16 cellular contexts compared by ENCODE assay signal in genomic region chr12:121159467-121160307, GRCh38. TPM values are rescaled to one million over a fixed set of nuclear protein-coding genes. Genes with fewer than 3 reads are reported as not detected.
DNase-seq lines count a peak whose midpoint lies in the region; ATAC-seq and TF ChIP-seq lines count a peak whose summit lies in the region.
"Had no signal": no experiment of that assay in that cellular context is flagged by ENCODE, and none has a peak within 500 bp of the region (broad histone marks: within the 10 kb centered on the region; RNA-seq: fewer than 3 reads in every experiment).

No MANE protein-coding gene starts in this region.

- no peaks in the 10 kb centered on the region for H3K27me3 Mint-ChIP-seq in activated CD8-positive, alpha-beta memory T cell treated with anti-CD3 and anti-CD28 coated beads, Interleukin-2, amount 10 ng/mL, durations not matched to agents 7 days and 5 days
- H3K27me3 Mint-ChIP-seq in activated B cell treated with CpG ODN at 0.5 μM for 24 hours, result no peaks in the 10 kb centered on the region
- H3K27me3 Mint-ChIP-seq in T-helper 2 cell treated with Interferon-gamma antibody and Interleukin-4, amounts not matched to agents 5 μg/mL and 100 μg/mL, for 36 hours (ENCODE audit: low read depth), result no peaks in the 10 kb centered on the region
- H3K27me3 Mint-ChIP-seq: activated naive CD8-positive, alpha-beta T cell treated with anti-CD3 and anti-CD28 coated beads, Interleukin-2, amount 50 U/mL, for 24 hours; naive B cell had no signal

- no peak overlapping the region for H3K4me3 Mint-ChIP-seq in activated CD8-positive, alpha-beta memory T cell treated with anti-CD3 and anti-CD28 coated beads, Interleukin-2, amount 10 ng/mL, durations not matched to agents 7 days and 5 days
- H3K4me3 Mint-ChIP-seq in activated B cell treated with CpG ODN at 0.5 μM for 24 hours, result peak overlapping the region; percentile 29
- H3K4me3 Mint-ChIP-seq in stimulated activated effector memory CD8-positive, alpha-beta T cell treated with anti-CD3 and anti-CD28 coated beads, Interleukin-12 subunit alpha, Interleukin-12 subunit beta, amount 100 ng/mL, for 72 hours, result no peak overlapping the region
- no peak overlapping the region for H3K4me3 Mint-ChIP-seq in T-helper 2 cell treated with Interferon-gamma antibody and Interleukin-4, amounts not matched to agents 5 μg/mL and 100 μg/mL, for 36 hours
- H3K4me3 Mint-ChIP-seq: activated naive CD8-positive, alpha-beta T cell treated with anti-CD3 and anti-CD28 coated beads, Interleukin-2, amount 50 U/mL, for 24 hours; naive B cell had no signal

- peaks cover 5% of the 10 kb centered on the region for H3K9me3 Mint-ChIP-seq in activated CD8-positive, alpha-beta memory T cell treated with anti-CD3 and anti-CD28 coated beads, Interleukin-2, amount 10 ng/mL, durations not matched to agents 7 days and 5 days (ENCODE audit: low read depth)
- no peaks in the 10 kb centered on the region for H3K9me3 Mint-ChIP-seq in activated B cell treated with CpG ODN at 0.5 μM for 24 hours
- H3K9me3 Mint-ChIP-seq in stimulated activated effector memory CD8-positive, alpha-beta T cell treated with anti-CD3 and anti-CD28 coated beads, Interleukin-12 subunit alpha, Interleukin-12 subunit beta, amount 100 ng/mL, for 72 hours, result peaks cover 5% of the 10 kb centered on the region
- H3K9me3 Mint-ChIP-seq in T-helper 2 cell treated with Interferon-gamma antibody and Interleukin-4, amounts not matched to agents 5 μg/mL and 100 μg/mL, for 36 hours, result peaks cover 16% of the 10 kb centered on the region

- TF ChIP-seq CTCF in activated B cell treated with CpG ODN at 0.5 μM for 24 hours (IDR thresholded peaks at IDR 0.05), result no peak

- H3K36me3 Mint-ChIP-seq in activated CD8-positive, alpha-beta memory T cell treated with anti-CD3 and anti-CD28 coated beads, Interleukin-2, amount 10 ng/mL, durations not matched to agents 7 days and 5 days, result peaks cover 29% of the 10 kb centered on the region
- no peaks in the 10 kb centered on the region for H3K36me3 Mint-ChIP-seq in activated B cell treated with CpG ODN at 0.5 μM for 24 hours (ENCODE audit: low read depth)
- H3K36me3 Mint-ChIP-seq in stimulated activated effector memory CD8-positive, alpha-beta T cell treated with anti-CD3 and anti-CD28 coated beads, Interleukin-12 subunit alpha, Interleukin-12 subunit beta, amount 100 ng/mL, for 72 hours, result peaks cover 42% of the 10 kb centered on the region
- H3K36me3 Mint-ChIP-seq in T-helper 2 cell treated with Interferon-gamma antibody and Interleukin-4, amounts not matched to agents 5 μg/mL and 100 μg/mL, for 36 hours (ENCODE audit: low read depth), result peaks cover 50% of the 10 kb centered on the region

- CTCF ChIA-PET in activated CD8-positive, alpha-beta memory T cell treated with anti-CD3 and anti-CD28 coated beads, Interleukin-2, amount 10 ng/mL, durations not matched to agents 7 days and 5 days (lab: Charles Lee), result interaction anchor here (0.8 to 1.4 kb wide), 3 partner anchors 70 to 455 kb away, joined by 4 to 5 read pairs (median 4); no protein-coding TSS in a partner anchor
- CTCF ChIA-PET in activated B cell treated with CpG ODN at 0.5 μM for 24 hours (lab: Charles Lee), result no interaction called here

- POLR2A ChIA-PET in activated B cell treated with CpG ODN at 0.5 μM for 24 hours (lab: Charles Lee), result interaction anchor here (0.7 to 1.0 kb wide), 3 partner anchors 15 to 257 kb away, joined by 3 to 7 read pairs (median 5); partner anchors contain the start of gene P2RX7

- intact Hi-C loops in activated B cell treated with CpG ODN at 0.5 μM for 24 hours (cut with micrococcal nuclease), result no loop called here

- peak overlapping the region; percentile 3 for H3K27ac Mint-ChIP-seq in activated CD8-positive, alpha-beta memory T cell treated with anti-CD3 and anti-CD28 coated beads, Interleukin-2, amount 10 ng/mL, durations not matched to agents 7 days and 5 days
- H3K27ac Mint-ChIP-seq in activated B cell treated with CpG ODN at 0.5 μM for 24 hours, result peak overlapping the region; percentile 60
- peak overlapping the region; percentile 24 for H3K27ac Mint-ChIP-seq in stimulated activated effector memory CD8-positive, alpha-beta T cell treated with anti-CD3 and anti-CD28 coated beads, Interleukin-12 subunit alpha, Interleukin-12 subunit beta, amount 100 ng/mL, for 72 hours
- H3K27ac Mint-ChIP-seq in T-helper 2 cell treated with Interferon-gamma antibody and Interleukin-4, amounts not matched to agents 5 μg/mL and 100 μg/mL, for 36 hours, result no peak overlapping the region
- H3K27ac Mint-ChIP-seq: activated naive CD8-positive, alpha-beta T cell treated with anti-CD3 and anti-CD28 coated beads, Interleukin-2, amount 50 U/mL, for 24 hours had no signal

- ATAC-seq in activated CD8-positive, alpha-beta memory T cell treated with anti-CD3 and anti-CD28 coated beads, Interleukin-2, amount 10 ng/mL, durations not matched to agents 7 days and 5 days, result no peak
- ATAC-seq in GM21723 (IDR thresholded peaks at IDR 0.05; ENCODE audit: unreplicated experiment) (peak; percentile 51), activated B cell treated with CpG ODN at 0.5 μM for 24 hours (ENCODE audit: low read depth) (peak; percentile 56)
- ATAC-seq in stimulated activated effector memory CD8-positive, alpha-beta T cell treated with anti-CD3 and anti-CD28 coated beads, Interleukin-12 subunit alpha, Interleukin-12 subunit beta, amount 100 ng/mL, for 72 hours, result peak; percentile 65
- ATAC-seq: activated naive CD8-positive, alpha-beta T cell treated with anti-CD3 and anti-CD28 coated beads, Interleukin-2, amount 50 U/mL, for 24 hours had no signal

- peaks cover 6% of the 10 kb centered on the region for H3K4me1 Mint-ChIP-seq in activated CD8-positive, alpha-beta memory T cell treated with anti-CD3 and anti-CD28 coated beads, Interleukin-2, amount 10 ng/mL, durations not matched to agents 7 days and 5 days
- peaks cover 12% of the 10 kb centered on the region for H3K4me1 Mint-ChIP-seq in activated B cell treated with CpG ODN at 0.5 μM for 24 hours
- H3K4me1 Mint-ChIP-seq in stimulated activated effector memory CD8-positive, alpha-beta T cell treated with anti-CD3 and anti-CD28 coated beads, Interleukin-12 subunit alpha, Interleukin-12 subunit beta, amount 100 ng/mL, for 72 hours, result peaks cover 19% of the 10 kb centered on the region
- no peaks in the 10 kb centered on the region for H3K4me1 Mint-ChIP-seq in T-helper 2 cell treated with Interferon-gamma antibody and Interleukin-4, amounts not matched to agents 5 μg/mL and 100 μg/mL, for 36 hours (ENCODE audit: low read depth)

- DNase-seq in activated CD8-positive, alpha-beta memory T cell treated with anti-CD3 and anti-CD28 coated beads, Interleukin-2, amount 10 ng/mL, durations not matched to agents 7 days and 5 days, result no peak
- no peak for DNase-seq in activated CD8-positive, alpha-beta memory T cell treated with anti-CD3 and anti-CD28 coated beads for 24 hours
- no peak for DNase-seq in activated B cell treated with CpG ODN at 0.5 μM for 24 hours
- DNase-seq in stimulated activated effector memory CD8-positive, alpha-beta T cell treated with anti-CD3 and anti-CD28 coated beads, Interleukin-12 subunit alpha, Interleukin-12 subunit beta, amount 100 ng/mL, for 72 hours (ENCODE audit: low spot score in 2 of 2), result no peak
- no peak for DNase-seq in GM03348 (ENCODE audit: low spot score)
- no peak for DNase-seq in middle frontal gyrus (ENCODE audit: extremely low spot score, low spot score)
- no peak for DNase-seq in T-helper 2 cell treated with Interferon-gamma antibody and Interleukin-4, amounts not matched to agents 5 μg/mL and 100 μg/mL, for 36 hours (ENCODE audit: low spot score)
- DNase-seq: activated naive CD8-positive, alpha-beta T cell treated with anti-CD3 and anti-CD28 coated beads, Interleukin-2, amount 50 U/mL, for 24 hours; activated T-cell treated with anti-CD3 and anti-CD28 coated beads for 4 hours; IMR-90; naive B cell; NCI-H1105; NCI-H82; stimulated activated naive CD4-positive, alpha-beta T cell treated with Interleukin-2 at 50 U/mL for 16 hours; T-helper 2 cell had no signal

RNA-seq across cellular contexts. Expression of gene P2RX7, which starts 27.0 kb away (rescaled TPM):
- 10 to 100 TPM in 1 of 2 experiments, 1 to 10 TPM in 1; 7.5 to 14.4 TPM for total RNA-seq in activated CD8-positive, alpha-beta memory T cell treated with anti-CD3 and anti-CD28 coated beads, Interleukin-2, amount 10 ng/mL, durations not matched to agents 7 days and 5 days
- total RNA-seq in activated B cell treated with CpG ODN at 0.5 μM for 24 hours, result 2.7 and 5.3 TPM in 2 replicates

RNA-seq across cellular contexts. Expression of gene P2RX4, which starts 50.2 kb away (rescaled TPM):
- 10 to 100 TPM; 52.6 to 64.8 TPM for total RNA-seq in activated CD8-positive, alpha-beta memory T cell treated with anti-CD3 and anti-CD28 coated beads, Interleukin-2, amount 10 ng/mL, durations not matched to agents 7 days and 5 days
- total RNA-seq in activated B cell treated with CpG ODN at 0.5 μM for 24 hours, result 17.0 and 19.5 TPM in 2 replicates
